21 cellular contexts compared by ENCODE assay signal in genomic region chr12:33111850-33112249, GRCh38.
"Had no signal": no experiment of that assay in that cellular context is flagged by ENCODE, and none has a peak within 500 bp of the region (broad histone marks: within the 10 kb centered on the region; RNA-seq: fewer than 3 reads in every experiment).

No MANE protein-coding gene starts in this region.

- DNase-seq: cortex of kidney; dorsolateral prefrontal cortex; effector CD8-positive, alpha-beta T cell; heart right ventricle; hypothalamus; kidney glomerular epithelial cell; naive thymus-derived CD4-positive, alpha-beta T cell; nephron progenitor cell; small intestine; stimulated activated CD4-positive, alpha-beta T cell treated with anti-CD3 and anti-CD28 coated beads, Interleukin-12 subunit alpha, Interleukin-12 subunit beta, amount 100 ng/mL, for 4 hours; stimulated activated naive CD4-positive, alpha-beta T cell; stomach; substantia nigra; transverse colon had no signal

- ATAC-seq: esophagus mucosa; heart right ventricle; naive thymus-derived CD4-positive, alpha-beta T cell had no signal

- H3K36me3 ChIP-seq: heart right ventricle, neutrophil, right atrium auricular region, stomach, thoracic aorta, transverse colon had no signal

- H3K4me3 ChIP-seq: dorsolateral prefrontal cortex, heart right ventricle, right atrium auricular region, stomach, thoracic aorta, transverse colon had no signal

- H3K27ac ChIP-seq: dorsolateral prefrontal cortex, heart right ventricle, neutrophil, right atrium auricular region, stomach, thoracic aorta, transverse colon had no signal

- H3K9me3 ChIP-seq: neutrophil, right atrium auricular region, thoracic aorta, transverse colon had no signal

- FAIRE-seq: endometrium, frontal cortex, islet of Langerhans, small intestine had no signal

- H3K27me3 ChIP-seq: heart right ventricle, neutrophil, right atrium auricular region, stomach, transverse colon had no signal

- H3K4me1 ChIP-seq: heart right ventricle, right atrium auricular region, stomach, transverse colon had no signal
